In genomic region chr17:47491841-47492212, GRCh38 we compare ENCODE assay signal across 8 cellular contexts. TPM values are rescaled to one million over a fixed set of nuclear protein-coding genes. Genes with fewer than 3 reads are reported as not detected.
DNase-seq lines count a peak whose midpoint lies in the region; ATAC-seq, FAIRE-seq and TF ChIP-seq lines count a peak whose summit lies in the region.
"Not testable (repeated sequence)": the region's sequence is repeated elsewhere in the genome, so short reads cannot be mapped to it uniquely, and the experiment has no call there.

No MANE protein-coding gene starts in this region.

- peak; percentile 8 for ATAC-seq in GM18517 (IDR thresholded peaks at IDR 0.05; ENCODE audit: unreplicated experiment)
- peak; percentile 7 for ATAC-seq in GM12878
- ATAC-seq in upper lobe of right lung = not testable (repeated sequence)

- H3K9me3 ChIP-seq in Loucy (ENCODE audit: insufficient read depth, low read depth, low read length); GM12878 (replicated peaks; ENCODE audit: control insufficient read depth, insufficient read depth, low read length); esophagus muscularis mucosa; liver (ENCODE audit: control insufficient read depth in 4 of 4, low read length in 3 of 4); parathyroid adenoma (ENCODE audit: control insufficient read depth, low read length); upper lobe of right lung: not testable (repeated sequence)

- 0 out of 2 replicates have a peak overlapping the region, but pooled peaks have one; percentile 55 for H2AFZ ChIP-seq in Loucy (ENCODE audit: low read length)
- H2AFZ ChIP-seq in GM12878 (ENCODE audit: control insufficient read depth, low read depth, low read length) = peak overlapping the region; percentile 81
- H2AFZ ChIP-seq in parathyroid adenoma = peak overlapping the region; percentile 88

- H3K9ac ChIP-seq in Loucy (ENCODE audit: low read depth, low read length, poor library complexity, severe bottlenecking) (peak overlapping the region; percentile 68), GM12878 (ENCODE audit: control insufficient read depth, insufficient read depth, low read length) (peak overlapping the region; percentile 60; the same call in 1 of the 2 replicates), liver (ENCODE audit: low read depth in 1 of 2, low read length in 2 of 2) (peak overlapping the region; percentile 65 to 92)
- not testable (repeated sequence) for H3K9ac ChIP-seq in parathyroid adenoma

- not testable (repeated sequence) for TF ChIP-seq RAD21 in GM12878 (IDR thresholded peaks at IDR 0.05; ENCODE audit: insufficient read depth, low read depth, low read length); liver (IDR thresholded peaks at IDR 0.05)

- not testable (repeated sequence) for H3F3A ChIP-seq in Loucy (ENCODE audit: low read depth)

- FAIRE-seq in GM12878 (lab: Jason Lieb, UNC) = not testable (repeated sequence)

- H3K4me3 ChIP-seq in Loucy (ENCODE audit: low read length, poor library complexity, severe bottlenecking) (peak overlapping the region; percentile 75), GM12878 (peak overlapping the region; percentile 65), esophagus muscularis mucosa (peak overlapping the region; percentile 53 to 69 (median 56)), liver (ENCODE audit: low read depth in 1 of 3, low read length in 3 of 3) (peak overlapping the region in 2 of 3 donors; percentile 54 to 73), parathyroid adenoma (ENCODE audit: low read depth, low read length) (peak overlapping the region; percentile 61), upper lobe of right lung (peak overlapping the region; percentile 60)

- H3K27me3 ChIP-seq in Loucy (ENCODE audit: insufficient read depth, low read length, poor library complexity, severe bottlenecking); GM12878 (replicated peaks in 1 of 2; ENCODE audit: control insufficient read depth in 2 of 2, insufficient read depth in 2 of 2, low read length in 1 of 2); esophagus muscularis mucosa; liver (ENCODE audit: control insufficient read depth in 4 of 4, insufficient read depth in 4 of 4, low read length in 3 of 4); parathyroid adenoma (ENCODE audit: control insufficient read depth, insufficient read depth, low read length); upper lobe of right lung: not testable (repeated sequence)

- not testable (repeated sequence) for TF ChIP-seq POLR2A in GM12878 (IDR thresholded peaks at IDR 0.05; ENCODE audit: low read depth, low read length); esophagus muscularis mucosa (IDR thresholded peaks at IDR 0.05; ENCODE audit: low read depth)

- intact Hi-C loops in GM12878 (cut with micrococcal nuclease; ENCODE audit: unreplicated experiment); esophagus muscularis mucosa (cut with DNase I); upper lobe of right lung (cut with DNase I): not testable (repeated sequence)

- TF ChIP-seq CTCF in Loucy (conservative IDR thresholded peaks at IDR 0.05; ENCODE audit: low read length); GM12878 (IDR thresholded peaks at IDR 0.05 in 2 of 3, conservative IDR thresholded peaks at IDR 0.05 in 1 of 3; ENCODE audit: control insufficient read depth in 2 of 3, extremely low read depth in 1 of 3, insufficient read depth in 1 of 3, low read depth in 3 of 3, low read length in 3 of 3); esophagus muscularis mucosa (IDR thresholded peaks at IDR 0.05); liver (IDR thresholded peaks at IDR 0.05; ENCODE audit: low read depth, low read length, missing input control); parathyroid adenoma (IDR thresholded peaks at IDR 0.05); upper lobe of right lung (IDR thresholded peaks at IDR 0.05): not testable (repeated sequence)

- SMC1A ChIA-PET in GM12878 (lab: Charles Lee; ENCODE audit: uncharacterized antibody, unreplicated experiment) = not testable (repeated sequence)

- peak overlapping the region; percentile 63; the same call in 1 of the 2 replicates for H3K27ac ChIP-seq in GM12878 (ENCODE audit: control insufficient read depth, insufficient read depth)
- H3K27ac ChIP-seq in esophagus muscularis mucosa (replicated peaks in 1 of 4) = peak overlapping the region; percentile 79 to 84 (median 82)
- peak overlapping the region; percentile 56 to 65 for H3K27ac ChIP-seq in liver (ENCODE audit: low read depth in 1 of 2, low read length in 2 of 2)
- H3K27ac ChIP-seq in parathyroid adenoma = peak overlapping the region; percentile 63
- H3K27ac ChIP-seq in upper lobe of right lung = peak overlapping the region; percentile 76

- H3K4me1 ChIP-seq in Loucy (ENCODE audit: insufficient read depth, low read length, poor library complexity, severe bottlenecking); GM12878 (ENCODE audit: control insufficient read depth, insufficient read depth, low read length); esophagus muscularis mucosa; liver (ENCODE audit: control insufficient read depth in 4 of 4, insufficient read depth in 4 of 4, low read length in 3 of 4); parathyroid adenoma; upper lobe of right lung: not testable (repeated sequence)

- H3K9me2 ChIP-seq in Loucy (replicated peaks; ENCODE audit: low read depth, low read length) = not testable (repeated sequence)

- peak; percentile 34 for DNase-seq in activated CD4-positive, CD25-positive, alpha-beta regulatory T cell treated with anti-CD3 and anti-CD28 coated beads, Interleukin-2, amount 50 U/mL, for 72 hours
- DNase-seq in GM12878 (ENCODE audit: low read depth, low spot score); esophagus muscularis mucosa (ENCODE audit: extremely low spot score); upper lobe of right lung: not testable (repeated sequence)

- not testable (repeated sequence) for H4K20me1 ChIP-seq in Loucy (ENCODE audit: insufficient read depth, low read length, poor library complexity, severe bottlenecking); GM12878 (ENCODE audit: control insufficient read depth, insufficient read depth)

- BruUV-seq in GM12878 (replicated peaks; lab: Mats Ljungman, UMichigan) = TSS peak; percentile 93

- not testable (repeated sequence) for H3K79me2 ChIP-seq in Loucy (ENCODE audit: insufficient read depth, low read length); GM12878 (ENCODE audit: control insufficient read depth, insufficient read depth, low read length); parathyroid adenoma

- POLR2A ChIA-PET in GM12878 (lab: Charles Lee) = not testable (repeated sequence)

- in situ Hi-C loops in GM12878 (cut with MboI) = not testable (repeated sequence)

- not testable (repeated sequence) for H3K36me3 ChIP-seq in Loucy (ENCODE audit: insufficient read depth, low read length); GM12878 (ENCODE audit: control insufficient read depth in 2 of 2, insufficient read depth in 2 of 2, low read length in 1 of 2); liver (ENCODE audit: control insufficient read depth in 4 of 4, insufficient read depth in 3 of 4, low read depth in 1 of 4, low read length in 3 of 4); parathyroid adenoma (ENCODE audit: control insufficient read depth, insufficient read depth, low read length)
- H3K36me3 ChIP-seq in esophagus muscularis mucosa (peaks cover 0 to 19% (median 14%) of the 10 kb centered on the region in 4 donors), upper lobe of right lung (peaks cover 12% of the 10 kb centered on the region)

- RAD21 ChIA-PET in GM12878 (lab: Charles Lee; ENCODE audit: unreplicated experiment) = not testable (repeated sequence)

- 55% methylated on average over 11 of the region's 15 CpGs for WGBS in GM12878 (ENCODE audit: insufficient coverage, insufficient replicate concordance, low lambda C conversion rate, missing lambda C conversion rate)
- 10% methylated on average over 15 of the region's 15 CpGs for WGBS in esophagus muscularis mucosa
- 9% methylated on average over 15 of the region's 15 CpGs for WGBS in liver

- H3K4me2 ChIP-seq in Loucy (ENCODE audit: low read depth, low read length, poor library complexity, severe bottlenecking) (peak overlapping the region; percentile 83), GM12878 (ENCODE audit: control insufficient read depth, insufficient read depth) (peak overlapping the region; percentile 11), parathyroid adenoma (ENCODE audit: low read length) (peak overlapping the region; percentile 57)

- TF ChIP-seq EP300 in GM12878 (IDR thresholded peaks at IDR 0.05; ENCODE audit: borderline replicate concordance in 1 of 2, control insufficient read depth in 1 of 2, low read depth in 2 of 2, low read length in 2 of 2); esophagus muscularis mucosa (IDR thresholded peaks at IDR 0.05): not testable (repeated sequence)

- CTCF ChIA-PET in GM12878 (lab: Yijun Ruan, JAX) = not testable (repeated sequence)

RNA-seq across cellular contexts. Expression of gene NPEPPS, which starts 39.1 kb away (rescaled TPM):
- total RNA-seq in GM12878 (2013; cell fraction: nucleolus; rRNA removed) = 653 and 692 TPM in 2 replicates
- 37.4 and 50.4 TPM in 2 replicates for total RNA-seq in GM12878 (2014; rRNA removed)
- total RNA-seq in GM12878 (2014; rRNA removed; fragmentation: Illumina TruSeq; extraction: Trizol) = 57.5 and 58.1 TPM in 2 replicates
- total RNA-seq in GM12878 (2021) = 69.9 and 75.7 TPM in 2 replicates
- polyA plus RNA-seq in GM12878 (2011; ENCODE audit: low read depth) = 55.0 TPM
- 214 and 300 TPM in 2 replicates for polyA plus RNA-seq in GM12878 (2011; rRNA removed)
- polyA plus RNA-seq in GM12878 (2011; cell fraction: cytosol; rRNA removed) = 44.5 and 67.9 TPM in 2 replicates
- 442 and 464 TPM in 2 replicates for polyA plus RNA-seq in GM12878 (2011; cell fraction: nucleus; rRNA removed)
- 79.2 and 95.2 TPM in 2 replicates for polyA plus RNA-seq in GM12878 (2012)
- polyA plus RNA-seq in GM12878 (2014; fragmentation: Illumina TruSeq; extraction: Trizol) = 75.2 and 81.3 TPM in 2 replicates
- polyA plus RNA-seq in GM12878 (2014; fragmentation: Nextera tagmentation; extraction: Ambion mirVana) = 10 to 100 TPM; 25.8 to 29.3 TPM
- 72.4 and 72.7 TPM in 2 replicates for polyA plus RNA-seq in GM12878 (2014; rRNA removed)
- 10 to 100 TPM; 60.4 to 68.7 TPM for polyA plus RNA-seq in GM12878 (2016; fragmentation: Nextera tagmentation; extraction: Ambion mirVana)
- polyA minus RNA-seq in GM12878 (2011; rRNA and poly(A)+ RNA removed) = 161 and 211 TPM in 2 replicates
- polyA minus RNA-seq in GM12878 (2011; cell fraction: cytosol; rRNA and poly(A)+ RNA removed) = 56.5 and 61.1 TPM in 2 replicates
- polyA minus RNA-seq in GM12878 (2011; cell fraction: nucleus; rRNA and poly(A)+ RNA removed) = 127 and 186 TPM in 2 replicates
- 100 to 1,000 TPM in 1 of 4 donors, 10 to 100 TPM in 3; 73.7 to 120 (median 86.5) TPM for total RNA-seq in esophagus muscularis mucosa
- total RNA-seq in liver = 10 to 100 TPM; 38.7 to 61.9 TPM
- 10 to 100 TPM; 12.0 to 54.1 TPM for polyA plus RNA-seq in liver
- 113 TPM for total RNA-seq in upper lobe of right lung

Comparison
In these comparisons a context has a peak if more than half of its experiments do, and no peak if none do; other contexts are left out.
1. H3K4me2 ChIP-seq: peak in every context shown above with its lines; median percentile 83 in Loucy; 57 in parathyroid adenoma; 11 in GM12878.